ENCODE assay signal across 15 cellular contexts in genomic region chr11:63611395-63611747, GRCh38. TPM values are rescaled to one million over a fixed set of nuclear protein-coding genes. Genes with fewer than 3 reads are reported as not detected.
DNase-seq lines count a peak whose midpoint lies in the region; TF ChIP-seq lines count a peak whose summit lies in the region.
"Had no signal": no experiment of that assay in that cellular context is flagged by ENCODE, and none has a peak within 500 bp of the region (broad histone marks: within the 10 kb centered on the region; RNA-seq: fewer than 3 reads in every experiment).

No MANE protein-coding gene starts in this region.

- peaks cover 40% of the 10 kb centered on the region for H3K4me1 Mint-ChIP-seq in brain
- peaks cover 20% of the 10 kb centered on the region for H3K4me1 Mint-ChIP-seq in activated T-helper 2 cell treated with anti-CD3 and anti-CD28 coated beads, Interferon-gamma antibody, Interleukin-2, Interleukin-4, amounts not matched to agents 10 μg/mL and 5 μg/mL and 100 μg/mL, durations not matched to agents 14 hours and 24 hours and 36 hours (ENCODE audit: low read depth)

- H3K9me3 ChIP-seq in HUES6 (ENCODE audit: control insufficient read depth, insufficient read depth, low read depth, low read length), result no peaks in the 10 kb centered on the region
- H3K9me3 ChIP-seq in iPS-20b (ENCODE audit: insufficient read depth, low read depth, low read length), result no peaks in the 10 kb centered on the region
- H3K9me3 ChIP-seq: prostate gland had no signal

- intact Hi-C loops in activated T-helper 2 cell treated with anti-CD3 and anti-CD28 coated beads, Interferon-gamma antibody, Interleukin-2, Interleukin-4, amounts not matched to agents 10 μg/mL and 5 μg/mL and 100 μg/mL, durations not matched to agents 14 hours and 24 hours and 36 hours (cut with micrococcal nuclease), result loop anchor here (5.0 kb wide), 3 partner anchors 44 to 119 kb away; partner anchors contain the start of genes PLAAT4 and PLAAT5

- H3K9ac ChIP-seq in HUES6 (ENCODE audit: low read length), result peak overlapping the region; percentile 58
- no peak overlapping the region for H3K9ac ChIP-seq in iPS-20b (ENCODE audit: low read depth, low read length)

- DNase-seq in substantia nigra (lab: John Stamatoyannopoulos, UW), result no peak
- no peak for DNase-seq in NCI-H82 treated with DMSO at 0.1 percent for 48 hours (lab: John Stamatoyannopoulos, UW; ENCODE audit: unreplicated experiment)
- DNase-seq in cerebellum (ENCODE audit: low spot score), result no peak
- DNase-seq in activated T-helper 2 cell treated with anti-CD3 and anti-CD28 coated beads, Interferon-gamma antibody, Interleukin-2, Interleukin-4, amounts not matched to agents 10 μg/mL and 5 μg/mL and 100 μg/mL, durations not matched to agents 14 hours and 24 hours and 36 hours (ENCODE audit: low spot score), result no peak
- DNase-seq: activated CD4-positive, alpha-beta memory T cell treated with anti-CD3 and anti-CD28 coated beads, Interleukin-2, amount 10 ng/mL, durations not matched to agents 7 days and 5 days; activated T-cell treated with anti-CD3 and anti-CD28 coated beads, Interleukin-2, amount 50 U/mL, for 4 hours; GF-D8; Kasumi-1; left ventricle myocardium superior; stimulated activated naive CD8-positive, alpha-beta T cell treated with anti-CD3 and anti-CD28 coated beads, Interleukin-15, Interleukin-2, amounts not matched to agents 100 U/mL and 50 U/mL, for 24 hours had no signal

- no peaks in the 10 kb centered on the region for H3K9me3 Mint-ChIP-seq in brain
- no peaks in the 10 kb centered on the region for H3K9me3 Mint-ChIP-seq in activated T-helper 2 cell treated with anti-CD3 and anti-CD28 coated beads, Interferon-gamma antibody, Interleukin-2, Interleukin-4, amounts not matched to agents 10 μg/mL and 5 μg/mL and 100 μg/mL, durations not matched to agents 14 hours and 24 hours and 36 hours
- H3K9me3 Mint-ChIP-seq: activated CD4-positive, alpha-beta memory T cell treated with anti-CD3 and anti-CD28 coated beads, Interleukin-2, amount 10 ng/mL, durations not matched to agents 7 days and 5 days; activated T-cell treated with anti-CD3 and anti-CD28 coated beads, Interleukin-2, amount 50 U/mL, for 4 hours had no signal

- no peak for TF ChIP-seq CTCF in brain (conservative IDR thresholded peaks at IDR 0.05)

- peak overlapping the region in 3 of 5 experiments; percentile 8 to 75 (median 38) for H3K27ac Mint-ChIP-seq in brain
- H3K27ac Mint-ChIP-seq in activated T-helper 2 cell treated with anti-CD3 and anti-CD28 coated beads, Interferon-gamma antibody, Interleukin-2, Interleukin-4, amounts not matched to agents 10 μg/mL and 5 μg/mL and 100 μg/mL, durations not matched to agents 14 hours and 24 hours and 36 hours, result no peak overlapping the region
- H3K27ac Mint-ChIP-seq: activated CD4-positive, alpha-beta memory T cell treated with anti-CD3 and anti-CD28 coated beads, Interleukin-2, amount 10 ng/mL, durations not matched to agents 7 days and 5 days had no signal

- H3K27ac ChIP-seq in HUES6 (ENCODE audit: low read depth, low read length), result peak overlapping the region; percentile 42; the same call in 1 of the 2 replicates
- no peak overlapping the region for H3K27ac ChIP-seq in iPS-20b (ENCODE audit: low read length)
- peak overlapping the region; percentile 95 for H3K27ac ChIP-seq in substantia nigra (ENCODE audit: low read depth, low read length, poor library complexity, severe bottlenecking)
- H3K27ac ChIP-seq: prostate gland had no signal

- H3K27me3 Mint-ChIP-seq in brain, result peaks cover 40% of the 10 kb centered on the region
- peaks cover 27% of the 10 kb centered on the region for H3K27me3 Mint-ChIP-seq in activated T-helper 2 cell treated with anti-CD3 and anti-CD28 coated beads, Interferon-gamma antibody, Interleukin-2, Interleukin-4, amounts not matched to agents 10 μg/mL and 5 μg/mL and 100 μg/mL, durations not matched to agents 14 hours and 24 hours and 36 hours (ENCODE audit: low read depth)

- no peaks in the 10 kb centered on the region for H3K36me3 Mint-ChIP-seq in brain
- H3K36me3 Mint-ChIP-seq in activated T-helper 2 cell treated with anti-CD3 and anti-CD28 coated beads, Interferon-gamma antibody, Interleukin-2, Interleukin-4, amounts not matched to agents 10 μg/mL and 5 μg/mL and 100 μg/mL, durations not matched to agents 14 hours and 24 hours and 36 hours (ENCODE audit: low read depth), result no peaks in the 10 kb centered on the region

- H3K4me3 ChIP-seq in HUES6 (ENCODE audit: low read depth, low read length) (peak overlapping the region; percentile 36; the same call in 1 of the 2 replicates), iPS-20b (ENCODE audit: low read length) (peak overlapping the region; percentile 46)
- H3K4me3 ChIP-seq: prostate gland had no signal

- H3K4me1 ChIP-seq in HUES6 (ENCODE audit: control insufficient read depth, insufficient read depth, low read length) (peaks cover 43% of the 10 kb centered on the region), iPS-20b (ENCODE audit: insufficient read depth, low read length) (peaks cover 30% of the 10 kb centered on the region)
- H3K4me1 ChIP-seq: prostate gland had no signal

- H3K27me3 ChIP-seq in HUES6 (ENCODE audit: control insufficient read depth, insufficient read depth, low read length) (peaks cover 13% of the 10 kb centered on the region; the same call in 1 of the 2 replicates), iPS-20b (ENCODE audit: insufficient read depth, low read length) (peaks cover 24% of the 10 kb centered on the region; the same call in 1 of the 2 replicates)

- H3K36me3 ChIP-seq in HUES6 (ENCODE audit: control insufficient read depth, insufficient read depth, low read length), result 0 out of 2 replicates have a peak, but pooled peaks cover 5% of the 10 kb centered on the region
- H3K36me3 ChIP-seq in iPS-20b (ENCODE audit: insufficient read depth, low read depth, low read length), result no peaks in the 10 kb centered on the region
- H3K36me3 ChIP-seq: prostate gland had no signal

- H3K4me3 Mint-ChIP-seq in brain, result peak overlapping the region in 3 of 5 experiments; percentile 42 to 47 (median 47)
- H3K4me3 Mint-ChIP-seq in activated T-helper 2 cell treated with anti-CD3 and anti-CD28 coated beads, Interferon-gamma antibody, Interleukin-2, Interleukin-4, amounts not matched to agents 10 μg/mL and 5 μg/mL and 100 μg/mL, durations not matched to agents 14 hours and 24 hours and 36 hours (ENCODE audit: low read depth), result no peak overlapping the region
- H3K4me3 Mint-ChIP-seq: activated CD4-positive, alpha-beta memory T cell treated with anti-CD3 and anti-CD28 coated beads, Interleukin-2, amount 10 ng/mL, durations not matched to agents 7 days and 5 days; activated T-cell treated with anti-CD3 and anti-CD28 coated beads, Interleukin-2, amount 50 U/mL, for 4 hours had no signal

RNA-seq across cellular contexts. Expression of gene PLAAT3, which starts 2.9 kb away (rescaled TPM):
- 122 TPM for polyA plus RNA-seq in brain (ENCODE audit: insufficient read depth, low read depth, low replicate concordance)
- total RNA-seq in cerebellum, result 3.5 TPM
- total RNA-seq in activated T-helper 2 cell treated with anti-CD3 and anti-CD28 coated beads, Interferon-gamma antibody, Interleukin-2, Interleukin-4, amounts not matched to agents 10 μg/mL and 5 μg/mL and 100 μg/mL, durations not matched to agents 14 hours and 24 hours and 36 hours, result 15.2 and 17.3 TPM in 2 replicates

RNA-seq across cellular contexts. Expression of gene PLAAT2, which starts 48.2 kb away (rescaled TPM):
- not detected for polyA plus RNA-seq in brain (ENCODE audit: insufficient read depth, low read depth, low replicate concordance)
- total RNA-seq in cerebellum, result not detected
- not detected in 2 replicates for total RNA-seq in activated T-helper 2 cell treated with anti-CD3 and anti-CD28 coated beads, Interferon-gamma antibody, Interleukin-2, Interleukin-4, amounts not matched to agents 10 μg/mL and 5 μg/mL and 100 μg/mL, durations not matched to agents 14 hours and 24 hours and 36 hours
- total RNA-seq: activated CD4-positive, alpha-beta memory T cell treated with anti-CD3 and anti-CD28 coated beads, Interleukin-2, amount 10 ng/mL, durations not matched to agents 7 days and 5 days; activated T-cell treated with anti-CD3 and anti-CD28 coated beads, Interleukin-2, amount 50 U/mL, for 4 hours; dermis blood vessel endothelial cell; left ventricle myocardium superior had no signal

RNA-seq across cellular contexts. Expression of gene ATL3, which starts 59.8 kb away (rescaled TPM):
- polyA plus RNA-seq in brain (ENCODE audit: insufficient read depth, low read depth, low replicate concordance), result 10.8 TPM
- total RNA-seq in cerebellum, result 23.0 TPM
- total RNA-seq in activated T-helper 2 cell treated with anti-CD3 and anti-CD28 coated beads, Interferon-gamma antibody, Interleukin-2, Interleukin-4, amounts not matched to agents 10 μg/mL and 5 μg/mL and 100 μg/mL, durations not matched to agents 14 hours and 24 hours and 36 hours, result 38.6 and 38.8 TPM in 2 replicates
